ENCODE assay signal across 2 cellular contexts in genomic region chr22:20908717-20909116, GRCh38. TPM values are rescaled to one million over a fixed set of nuclear protein-coding genes. Genes with fewer than 3 reads are reported as not detected.
"Had no signal": no experiment of that assay in that cellular context is flagged by ENCODE, and none has a peak within 500 bp of the region (broad histone marks: within the 10 kb centered on the region; RNA-seq: fewer than 3 reads in every experiment).

No MANE protein-coding gene starts in this region.

RNA-seq across cellular contexts. Expression of gene AIFM3, which starts 58.3 kb away (rescaled TPM):
- total RNA-seq: H4 had no signal
- polyA plus RNA-seq: GM23248 had no signal
